In genomic region chr1:59414406-59415133, GRCh38 we compare ENCODE assay signal across 15 cellular contexts.
DNase-seq lines count a peak whose midpoint lies in the region; ATAC-seq, FAIRE-seq and TF ChIP-seq lines count a peak whose summit lies in the region.
"Had no signal": no experiment of that assay in that cellular context is flagged by ENCODE, and none has a peak within 500 bp of the region (broad histone marks: within the 10 kb centered on the region; RNA-seq: fewer than 3 reads in every experiment).

No MANE protein-coding gene starts in this region.

- H3K36me3 Mint-ChIP-seq in naive thymus-derived CD4-positive, alpha-beta T cell, result peaks cover 0 to 4% (median 0%) of the 10 kb centered on the region in 5 donors
- H3K36me3 Mint-ChIP-seq in naive thymus-derived CD8-positive, alpha-beta T cell, result peaks cover 0 to 2% (median 0%) of the 10 kb centered on the region in 3 donors
- H3K36me3 Mint-ChIP-seq: T-cell had no signal

- intact Hi-C loops in uterus (cut with DNase I; ENCODE audit: low total_unique reads), result no loop called here
- intact Hi-C loops in naive thymus-derived CD4-positive, alpha-beta T cell (cut with micrococcal nuclease), result no loop called here

- no peak overlapping the region for H3K4me3 Mint-ChIP-seq in naive thymus-derived CD4-positive, alpha-beta T cell
- H3K4me3 Mint-ChIP-seq in naive thymus-derived CD8-positive, alpha-beta T cell, result no peak overlapping the region
- H3K4me3 Mint-ChIP-seq: activated T-cell treated with anti-CD3 and anti-CD28 coated beads, Interleukin-2, amount 50 U/mL, for 24 hours; T-cell had no signal

- TF ChIP-seq CTCF in fibroblast of pulmonary artery (IDR thresholded peaks at IDR 0.05; ENCODE audit: low read length, missing control alignments), result no peak
- no peak for TF ChIP-seq CTCF in uterus (IDR thresholded peaks at IDR 0.05)

- no peaks in the 10 kb centered on the region for H3K36me3 ChIP-seq in uterus
- no peaks in the 10 kb centered on the region for H3K36me3 ChIP-seq in naive thymus-derived CD4-positive, alpha-beta T cell (ENCODE audit: control insufficient read depth in 2 of 3, insufficient read depth in 3 of 3, low read length in 3 of 3)
- H3K36me3 ChIP-seq: upper lobe of left lung had no signal

- no peak for ATAC-seq in naive thymus-derived CD4-positive, alpha-beta T cell
- no peak for ATAC-seq in naive thymus-derived CD8-positive, alpha-beta T cell
- ATAC-seq: T-cell had no signal

- peak; percentile 31 for DNase-seq in A172 (ENCODE audit: low spot score)
- peak; percentile 46 for DNase-seq in EL
- peak; percentile 72 for DNase-seq in RCC 7860 (ENCODE audit: low spot score)
- peak; percentile 58 for DNase-seq in fibroblast of pulmonary artery (ENCODE audit: low read depth)
- no peak for DNase-seq in uterus
- no peak for DNase-seq in activated CD4-positive, alpha-beta T cell treated with anti-CD3 and anti-CD28 coated beads for 4 hours
- DNase-seq in naive thymus-derived CD4-positive, alpha-beta T cell, result no peak
- DNase-seq in naive thymus-derived CD8-positive, alpha-beta T cell, result no peak
- DNase-seq: activated T-cell treated with anti-CD3 and anti-CD28 coated beads, Interleukin-2, amount 50 U/mL, for 24 hours; AML-193; GOT3; mesendoderm; posterior cingulate gyrus; T-cell; upper lobe of left lung had no signal

- no peaks in the 10 kb centered on the region for H3K4me1 Mint-ChIP-seq in naive thymus-derived CD4-positive, alpha-beta T cell
- peaks cover 0 to 2% (median 0%) of the 10 kb centered on the region in 4 donors for H3K4me1 Mint-ChIP-seq in naive thymus-derived CD8-positive, alpha-beta T cell
- H3K4me1 Mint-ChIP-seq: T-cell had no signal

- H3K4me3 ChIP-seq in fibroblast of pulmonary artery (replicated peaks; ENCODE audit: low read depth, low read length) (no peak overlapping the region), uterus (no peak overlapping the region)
- no peak overlapping the region for H3K4me3 ChIP-seq in naive thymus-derived CD4-positive, alpha-beta T cell (ENCODE audit: low read length)
- H3K4me3 ChIP-seq: upper lobe of left lung had no signal

- peak; percentile 62 for FAIRE-seq in RCC 7860 (lab: Jason Lieb, UNC)

- POLR2A ChIA-PET in naive thymus-derived CD4-positive, alpha-beta T cell (lab: Charles Lee), result no interaction called here
- POLR2A ChIA-PET in naive thymus-derived CD8-positive, alpha-beta T cell (lab: Charles Lee), result no interaction called here

- no peak overlapping the region for H3K27ac ChIP-seq in uterus
- H3K27ac ChIP-seq in naive thymus-derived CD4-positive, alpha-beta T cell (ENCODE audit: low read depth, low read length), result no peak overlapping the region
- H3K27ac ChIP-seq: upper lobe of left lung had no signal

- no peak for TF ChIP-seq POLR2A in uterus (IDR thresholded peaks at IDR 0.05)

- H3K4me1 ChIP-seq in uterus, result no peaks in the 10 kb centered on the region
- H3K4me1 ChIP-seq in naive thymus-derived CD4-positive, alpha-beta T cell (ENCODE audit: control insufficient read depth in 2 of 2, insufficient read depth in 2 of 2, low read length in 2 of 2), result no peaks in the 10 kb centered on the region

- CTCF ChIA-PET in naive thymus-derived CD4-positive, alpha-beta T cell (lab: Charles Lee), result no interaction called here

- H3K27ac Mint-ChIP-seq in naive thymus-derived CD4-positive, alpha-beta T cell, result no peak overlapping the region
- no peak overlapping the region for H3K27ac Mint-ChIP-seq in naive thymus-derived CD8-positive, alpha-beta T cell
- H3K27ac Mint-ChIP-seq: activated T-cell treated with anti-CD3 and anti-CD28 coated beads, Interleukin-2, amount 50 U/mL, for 24 hours; T-cell had no signal

- H3K9me3 Mint-ChIP-seq in naive thymus-derived CD4-positive, alpha-beta T cell, result no peaks in the 10 kb centered on the region
- peaks cover 0 to 1% (median 0%) of the 10 kb centered on the region in 9 donors for H3K9me3 Mint-ChIP-seq in naive thymus-derived CD8-positive, alpha-beta T cell
- H3K9me3 Mint-ChIP-seq: activated T-cell treated with anti-CD3 and anti-CD28 coated beads, Interleukin-2, amount 50 U/mL, for 24 hours; T-cell had no signal

- no peaks in the 10 kb centered on the region for H3K27me3 Mint-ChIP-seq in naive thymus-derived CD4-positive, alpha-beta T cell
- peaks cover 0 to 2% (median 0%) of the 10 kb centered on the region in 5 donors for H3K27me3 Mint-ChIP-seq in naive thymus-derived CD8-positive, alpha-beta T cell
- H3K27me3 Mint-ChIP-seq: activated T-cell treated with anti-CD3 and anti-CD28 coated beads, Interleukin-2, amount 50 U/mL, for 24 hours; T-cell had no signal

- H3K9me3 ChIP-seq in uterus, result no peaks in the 10 kb centered on the region
- H3K9me3 ChIP-seq in naive thymus-derived CD4-positive, alpha-beta T cell (ENCODE audit: control insufficient read depth in 2 of 3, low read length in 3 of 3), result no peaks in the 10 kb centered on the region
- H3K9me3 ChIP-seq: upper lobe of left lung had no signal

- no peaks in the 10 kb centered on the region for H3K27me3 ChIP-seq in uterus
- H3K27me3 ChIP-seq in naive thymus-derived CD4-positive, alpha-beta T cell (ENCODE audit: control insufficient read depth in 2 of 2, insufficient read depth in 2 of 2, low read length in 2 of 2), result no peaks in the 10 kb centered on the region
- H3K27me3 ChIP-seq: upper lobe of left lung had no signal

Comparison
In these comparisons a context has a peak if more than half of its experiments do, and no peak if none do; other contexts are left out.
1. DNase-seq: peak in A172 (single experiment), EL (single experiment), RCC 7860 (single experiment) and fibroblast of pulmonary artery (single experiment); none in uterus (0 of 2), activated CD4-positive, alpha-beta T cell treated with anti-CD3 and anti-CD28 coated beads for 4 hours (0 of 2), naive thymus-derived CD4-positive, alpha-beta T cell (0 of 9) and naive thymus-derived CD8-positive, alpha-beta T cell (0 of 10).